In the genomic region with DNA sequence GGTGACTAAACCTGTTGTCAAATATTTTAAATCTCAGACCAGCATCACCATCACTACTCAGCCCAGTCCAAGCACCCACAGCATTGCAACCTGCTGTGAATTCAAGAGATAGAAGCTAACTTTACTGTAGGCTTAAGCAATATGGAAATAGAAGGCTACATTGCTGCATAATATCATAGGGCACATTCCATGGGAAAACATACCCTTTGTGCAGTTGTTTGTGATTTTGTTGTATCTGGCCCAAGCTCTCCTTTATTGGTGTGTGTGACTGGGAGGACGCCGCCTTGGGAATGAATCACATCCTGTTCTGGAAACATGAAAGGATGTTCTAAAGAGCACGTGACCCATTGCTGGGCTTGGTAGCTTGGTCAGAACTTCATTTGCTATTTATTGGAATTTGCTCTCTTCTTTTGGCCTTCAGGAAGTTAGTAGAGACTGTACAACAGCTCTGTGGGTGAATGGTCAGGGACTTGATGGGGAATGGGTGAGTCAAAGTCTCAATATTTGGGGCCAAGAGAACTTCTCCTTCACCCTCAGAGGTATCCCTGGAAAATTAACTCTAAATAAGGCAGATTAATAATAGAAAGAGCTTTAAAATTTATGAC, we compare ENCODE assay signal across 12 cellular contexts.
DNase-seq lines count a peak whose midpoint lies in the region; ATAC-seq and TF ChIP-seq lines count a peak whose summit lies in the region.
"Had no signal": no experiment of that assay in that cellular context is flagged by ENCODE, and none has a peak within 500 bp of the region (broad histone marks: within the 10 kb centered on the region; RNA-seq: fewer than 3 reads in every experiment).

No MANE protein-coding gene starts in this region.

- H3K27me3 ChIP-seq in BJ (ENCODE audit: control insufficient read depth, insufficient read depth, low read length): no peaks in the 10 kb centered on the region
- H3K27me3 ChIP-seq: body of pancreas, right lobe of liver had no signal

- TF ChIP-seq CTCF in BJ (IDR thresholded peaks at IDR 0.05; ENCODE audit: insufficient read depth, low read depth, low read length) (no peak), endothelial cell (IDR thresholded peaks at IDR 0.05; ENCODE audit: unreplicated experiment) (no peak), mucosa of descending colon (IDR thresholded peaks at IDR 0.05) (no peak)

- H3K27ac Mint-ChIP-seq in endothelial cell (ENCODE audit: unreplicated experiment): peak overlapping the region; percentile 32
- H3K27ac Mint-ChIP-seq: activated CD4-positive, alpha-beta T cell treated with anti-CD3 and anti-CD28 coated beads, Interleukin-2, amount 10 ng/mL, durations not matched to agents 7 days and 5 days; stimulated activated naive CD8-positive, alpha-beta T cell treated with anti-CD3 and anti-CD28 coated beads, Interleukin-15, Interleukin-2, amounts not matched to agents 100 ng/mL and 50 ng/mL, for 24 hours had no signal

- intact Hi-C loops in mucosa of descending colon (cut with DNase I, micrococcal nuclease): no loop called here

- no peaks in the 10 kb centered on the region for H3K27me3 Mint-ChIP-seq in endothelial cell (ENCODE audit: unreplicated experiment)

- peak; percentile 83 for ATAC-seq in mucosa of descending colon
- ATAC-seq: body of pancreas had no signal

- no peak overlapping the region for H3K4me3 ChIP-seq in BJ (ENCODE audit: low read depth, low read length)
- no peak overlapping the region for H3K4me3 ChIP-seq in mucosa of descending colon
- H3K4me3 ChIP-seq: body of pancreas, right lobe of liver had no signal

- H3K9me3 Mint-ChIP-seq in endothelial cell (ENCODE audit: unreplicated experiment): no peaks in the 10 kb centered on the region
- H3K9me3 Mint-ChIP-seq: activated CD4-positive, alpha-beta T cell treated with anti-CD3 and anti-CD28 coated beads, Interleukin-2, amount 10 ng/mL, durations not matched to agents 7 days and 5 days; stimulated activated naive CD8-positive, alpha-beta T cell treated with anti-CD3 and anti-CD28 coated beads, Interleukin-15, Interleukin-2, amounts not matched to agents 100 ng/mL and 50 ng/mL, for 24 hours had no signal

- no peaks in the 10 kb centered on the region for H3K36me3 ChIP-seq in BJ (ENCODE audit: control insufficient read depth, insufficient read depth, low read length)
- no peaks in the 10 kb centered on the region for H3K36me3 ChIP-seq in mucosa of descending colon (ENCODE audit: low read depth)
- H3K36me3 ChIP-seq: right lobe of liver had no signal

- no peaks in the 10 kb centered on the region for H3K9me3 ChIP-seq in mucosa of descending colon
- H3K9me3 ChIP-seq: body of pancreas, right lobe of liver had no signal

- H3K4me1 Mint-ChIP-seq in endothelial cell (ENCODE audit: unreplicated experiment): peaks cover 14% of the 10 kb centered on the region
- H3K4me1 Mint-ChIP-seq: activated CD4-positive, alpha-beta T cell treated with anti-CD3 and anti-CD28 coated beads, Interleukin-2, amount 10 ng/mL, durations not matched to agents 7 days and 5 days had no signal

- H3K36me3 Mint-ChIP-seq in endothelial cell (ENCODE audit: low read depth, unreplicated experiment): no peaks in the 10 kb centered on the region

- H3K4me1 ChIP-seq in mucosa of descending colon (ENCODE audit: low read depth): peaks cover 7% of the 10 kb centered on the region
- H3K4me1 ChIP-seq: body of pancreas, right lobe of liver had no signal

- CTCF ChIA-PET in BJ (lab: Yijun Ruan, JAX): interaction anchor here (1.0 to 1.5 kb wide), 2 partner anchors 137 to 152 kb away, joined by 4 to 6 read pairs; no protein-coding TSS in a partner anchor

- POLR2A ChIA-PET in BJ (lab: Charles Lee): no interaction called here

- H3K4me3 Mint-ChIP-seq in endothelial cell (ENCODE audit: unreplicated experiment): no peak overlapping the region
- H3K4me3 Mint-ChIP-seq: activated CD4-positive, alpha-beta T cell treated with anti-CD3 and anti-CD28 coated beads, Interleukin-2, amount 10 ng/mL, durations not matched to agents 7 days and 5 days; stimulated activated naive CD8-positive, alpha-beta T cell treated with anti-CD3 and anti-CD28 coated beads, Interleukin-15, Interleukin-2, amounts not matched to agents 100 ng/mL and 50 ng/mL, for 24 hours had no signal

- DNase-seq in BJ (ENCODE audit: low read depth): peak; percentile 86
- peak; percentile 95 for DNase-seq in M059J (ENCODE audit: low read depth)
- DNase-seq in endothelial cell (ENCODE audit: low spot score): no peak
- DNase-seq in mucosa of descending colon: peak in 1 of 3 donors; percentile 59
- no peak for DNase-seq in NCI-H446 treated with DMSO at 0.1 percent for 48 hours (lab: John Stamatoyannopoulos, UW)
- DNase-seq in activated gamma-delta T cell treated with Interleukin-2 at 50 U/mL for 16 hours: no peak
- no peak for DNase-seq in mucosa of gallbladder (ENCODE audit: low spot score)
- no peak for DNase-seq in HUDEP-2 (lab: John Stamatoyannopoulos, UW; ENCODE audit: unreplicated experiment in 76 of 76)
- DNase-seq: activated CD4-positive, alpha-beta T cell treated with anti-CD3 and anti-CD28 coated beads, Interleukin-2, amount 10 ng/mL, durations not matched to agents 7 days and 5 days; body of pancreas; right lobe of liver had no signal

Comparison
In these comparisons a context has a peak if more than half of its experiments do, and no peak if none do; other contexts are left out.
1. DNase-seq: peak in BJ (single experiment) and M059J (single experiment); none in endothelial cell (single experiment), NCI-H446 treated with DMSO at 0.1 percent for 48 hours (single experiment), activated gamma-delta T cell treated with Interleukin-2 at 50 U/mL for 16 hours (single experiment), mucosa of gallbladder (single experiment) and HUDEP-2 (0 of 76).